In the genomic region with DNA sequence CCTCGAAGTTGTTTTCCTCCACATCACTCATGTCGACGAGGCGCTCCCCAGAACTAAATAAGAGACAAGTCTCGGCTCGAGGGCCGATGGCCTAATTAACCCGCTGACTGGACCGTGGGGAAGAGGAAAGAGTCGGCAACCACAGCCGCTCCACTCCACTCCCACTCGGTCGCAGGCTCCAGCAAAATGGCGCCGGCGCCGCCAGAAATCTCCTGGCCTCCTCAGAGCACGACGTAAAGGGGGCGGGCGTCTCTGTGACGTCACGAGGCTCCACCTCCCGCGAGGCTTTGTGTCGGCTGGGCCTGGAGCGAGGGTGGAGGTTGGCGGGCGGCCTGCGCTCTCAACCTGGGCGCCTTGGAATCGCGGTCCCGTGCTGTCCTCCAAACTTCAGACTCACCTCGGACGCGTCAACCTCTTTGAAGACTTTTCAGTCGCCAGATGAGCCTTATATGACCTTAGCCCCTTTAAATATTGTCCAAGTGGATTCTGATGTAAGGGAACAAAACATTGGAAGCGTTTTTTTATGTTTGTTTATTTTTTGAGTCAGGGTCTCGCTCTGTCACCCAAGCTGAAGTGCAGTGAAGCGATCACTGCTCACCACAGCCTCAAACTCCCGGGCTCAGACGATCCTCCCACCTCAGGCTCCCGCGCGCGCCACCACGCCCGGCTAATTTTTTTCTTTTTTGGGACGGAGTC, we compare ENCODE assay signal across 8 cellular contexts. TPM values are rescaled to one million over a fixed set of nuclear protein-coding genes. Genes with fewer than 3 reads are reported as not detected.
DNase-seq lines count a peak whose midpoint lies in the region; ATAC-seq and TF ChIP-seq lines count a peak whose summit lies in the region.

Gene TRA2A, minus strand, starts transcription at position 188 of the 696 bp plus-strand sequence. Its CDS starts 157 bp downstream, at position 31.

- no peaks in the 10 kb centered on the region for H3K27me3 ChIP-seq in mucosa of rectum (ENCODE audit: control insufficient read depth in 2 of 2, insufficient read depth in 2 of 2, low read length in 2 of 2)

- ATAC-seq in GM21737 (IDR thresholded peaks at IDR 0.05; ENCODE audit: unreplicated experiment) = peak; percentile 95

- no peak for TF ChIP-seq CTCF in epithelial cell of proximal tubule (conservative IDR thresholded peaks at IDR 0.05; ENCODE audit: low read depth, low read length)

- H3K9me3 ChIP-seq in mucosa of rectum (ENCODE audit: control insufficient read depth in 2 of 2, low read length in 2 of 2) = no peaks in the 10 kb centered on the region

- H3K4me1 Mint-ChIP-seq in activated T-cell treated with anti-CD3 and anti-CD28 coated beads, Interleukin-2, amount 50 U/mL, for 24 hours (ENCODE audit: low read depth) = peaks cover 41% of the 10 kb centered on the region

- H3K36me3 Mint-ChIP-seq in activated T-cell treated with anti-CD3 and anti-CD28 coated beads, Interleukin-2, amount 50 U/mL, for 24 hours (ENCODE audit: low read depth) = peaks cover 47% of the 10 kb centered on the region

- H3K27me3 Mint-ChIP-seq in activated T-cell treated with anti-CD3 and anti-CD28 coated beads, Interleukin-2, amount 50 U/mL, for 24 hours = no peaks in the 10 kb centered on the region

- no peaks in the 10 kb centered on the region for H3K9me3 Mint-ChIP-seq in activated T-cell treated with anti-CD3 and anti-CD28 coated beads, Interleukin-2, amount 50 U/mL, for 24 hours

- H3K27ac Mint-ChIP-seq in activated T-cell treated with anti-CD3 and anti-CD28 coated beads, Interleukin-2, amount 50 U/mL, for 24 hours = peak within 1 kb of the TSS; percentile 100

- DNase-seq in DMS79 (lab: John Stamatoyannopoulos, UW) (peak; percentile 86), KG1 (lab: John Stamatoyannopoulos, UW) (peak; percentile 95), epithelial cell of proximal tubule (ENCODE audit: low read depth) (peak; percentile 56)
- peak; percentile 98 for DNase-seq in activated T-cell treated with anti-CD3 and anti-CD28 coated beads, Interleukin-2, amount 50 U/mL, for 24 hours
- DNase-seq in stimulated activated CD8-positive, alpha-beta memory T cell treated with anti-CD3 and anti-CD28 coated beads, Interleukin-4, amount 100 ng/mL, for 4 hours (ENCODE audit: low read depth in 2 of 2, low spot score in 1 of 2) = peak; percentile 93 to 96

- peak within 1 kb of the TSS; percentile 99 for H3K9ac ChIP-seq in mucosa of rectum (ENCODE audit: low read depth in 1 of 2, low read length in 2 of 2)

- peak within 1 kb of the TSS; percentile 100 for H3K4me3 Mint-ChIP-seq in activated T-cell treated with anti-CD3 and anti-CD28 coated beads, Interleukin-2, amount 50 U/mL, for 24 hours

- H3K4me3 ChIP-seq in epithelial cell of proximal tubule (ENCODE audit: low read depth, low read length) (peak within 1 kb of the TSS; percentile 92), mucosa of rectum (ENCODE audit: low read length in 2 of 2) (peak within 1 kb of the TSS; percentile 96 to 98)

- peaks cover 10 to 11% of the 10 kb centered on the region in 2 donors for H3K4me1 ChIP-seq in mucosa of rectum (ENCODE audit: control insufficient read depth in 2 of 2, insufficient read depth in 2 of 2, low read length in 2 of 2)

- no peaks in the 10 kb centered on the region for H3K36me3 ChIP-seq in mucosa of rectum (ENCODE audit: control insufficient read depth in 2 of 2, insufficient read depth in 2 of 2, low read length in 2 of 2)

- H3K27ac ChIP-seq in mucosa of rectum (ENCODE audit: low read depth in 2 of 2, low read length in 2 of 2) = peak within 1 kb of the TSS; percentile 99 to 100

TF ChIP-seq in PFSK-1, 5 proteins besides CTCF, POLR2A, EP300 and RAD21:
- TF ChIP-seq, protein P1, sequence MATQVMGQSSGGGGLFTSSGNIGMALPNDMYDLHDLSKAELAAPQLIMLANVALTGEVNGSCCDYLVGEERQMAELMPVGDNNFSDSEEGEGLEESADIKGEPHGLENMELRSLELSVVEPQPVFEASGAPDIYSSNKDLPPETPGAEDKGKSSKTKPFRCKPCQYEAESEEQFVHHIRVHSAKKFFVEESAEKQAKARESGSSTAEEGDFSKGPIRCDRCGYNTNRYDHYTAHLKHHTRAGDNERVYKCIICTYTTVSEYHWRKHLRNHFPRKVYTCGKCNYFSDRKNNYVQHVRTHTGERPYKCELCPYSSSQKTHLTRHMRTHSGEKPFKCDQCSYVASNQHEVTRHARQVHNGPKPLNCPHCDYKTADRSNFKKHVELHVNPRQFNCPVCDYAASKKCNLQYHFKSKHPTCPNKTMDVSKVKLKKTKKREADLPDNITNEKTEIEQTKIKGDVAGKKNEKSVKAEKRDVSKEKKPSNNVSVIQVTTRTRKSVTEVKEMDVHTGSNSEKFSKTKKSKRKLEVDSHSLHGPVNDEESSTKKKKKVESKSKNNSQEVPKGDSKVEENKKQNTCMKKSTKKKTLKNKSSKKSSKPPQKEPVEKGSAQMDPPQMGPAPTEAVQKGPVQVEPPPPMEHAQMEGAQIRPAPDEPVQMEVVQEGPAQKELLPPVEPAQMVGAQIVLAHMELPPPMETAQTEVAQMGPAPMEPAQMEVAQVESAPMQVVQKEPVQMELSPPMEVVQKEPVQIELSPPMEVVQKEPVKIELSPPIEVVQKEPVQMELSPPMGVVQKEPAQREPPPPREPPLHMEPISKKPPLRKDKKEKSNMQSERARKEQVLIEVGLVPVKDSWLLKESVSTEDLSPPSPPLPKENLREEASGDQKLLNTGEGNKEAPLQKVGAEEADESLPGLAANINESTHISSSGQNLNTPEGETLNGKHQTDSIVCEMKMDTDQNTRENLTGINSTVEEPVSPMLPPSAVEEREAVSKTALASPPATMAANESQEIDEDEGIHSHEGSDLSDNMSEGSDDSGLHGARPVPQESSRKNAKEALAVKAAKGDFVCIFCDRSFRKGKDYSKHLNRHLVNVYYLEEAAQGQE (IDR thresholded peaks at IDR 0.05; ENCODE audit: insufficient read depth in 1 of 2, low read depth in 2 of 2, low read length in 2 of 2) = peak in 1 of 2 experiments; percentile 54; a peak in 1 of 4 replicates
- peak; percentile 97 for TF ChIP-seq TAF1 (IDR thresholded peaks at IDR 0.05; ENCODE audit: borderline replicate concordance, insufficient read depth, low read length)
- TF ChIP-seq POLR2AphosphoS5 (IDR thresholded peaks at IDR 0.05; ENCODE audit: low read depth, low read length) = peak; percentile 99
- TF ChIP-seq SIN3A (IDR thresholded peaks at IDR 0.05; ENCODE audit: borderline replicate concordance, insufficient read depth, low read length) = 0 out of 2 replicates have a peak, but pooled peaks have one; percentile 42
- peak; percentile 91 for TF ChIP-seq FOXP2 (optimal IDR thresholded peaks at IDR 0.05; ENCODE audit: borderline replicate concordance, extremely low read depth, extremely low read length, insufficient read depth)

RNA-seq across cellular contexts. Expression of gene TRA2A, which starts in this region (rescaled TPM):
- 23.4 TPM for polyA plus RNA-seq in PFSK-1 (2012; ENCODE audit: insufficient read length, low read depth)
- total RNA-seq in epithelial cell of proximal tubule = 23.1 and 28.7 TPM in 2 replicates

Comparison
In these comparisons a context has a peak if more than half of its experiments do, and no peak if none do; other contexts are left out.
1. Peak in every context shown above with its lines: DNase-seq, ATAC-seq, H3K4me3 ChIP-seq and H3K27ac ChIP-seq.